33 cellular contexts compared by ENCODE assay signal in genomic region chr1:84426376-84426775, GRCh38. TPM values are rescaled to one million over a fixed set of nuclear protein-coding genes. Genes with fewer than 3 reads are reported as not detected.
"Had no signal": no experiment of that assay in that cellular context is flagged by ENCODE, and none has a peak within 500 bp of the region (broad histone marks: within the 10 kb centered on the region; RNA-seq: fewer than 3 reads in every experiment).

No MANE protein-coding gene starts in this region.

- H3K36me3 ChIP-seq: esophagus squamous epithelium, heart right ventricle, lower lobe of right lung, prostate gland, right atrium auricular region, suprapubic skin, transverse colon, upper lobe of right lung, uterus had no signal

- H3K27ac Mint-ChIP-seq: immature natural killer cell; naive thymus-derived CD8-positive, alpha-beta T cell; nephron progenitor cell; stimulated activated naive CD8-positive, alpha-beta T cell treated with anti-CD3 and anti-CD28 coated beads, Interleukin-15, amount 100 ng/mL, for 72 hours had no signal

- H3K4me3 ChIP-seq: esophagus squamous epithelium, heart right ventricle, lower lobe of right lung, prostate gland, right atrium auricular region, smooth muscle cell, suprapubic skin, transverse colon, upper lobe of right lung, uterus had no signal

- ATAC-seq: heart right ventricle; left colon; left ventricle myocardium superior; lower lobe of right lung; naive thymus-derived CD8-positive, alpha-beta T cell; sciatic nerve; stimulated activated naive CD8-positive, alpha-beta T cell treated with anti-CD3 and anti-CD28 coated beads, Interleukin-15, amount 100 ng/mL, for 72 hours; upper lobe of right lung had no signal

- H3K4me3 Mint-ChIP-seq: immature natural killer cell; naive thymus-derived CD8-positive, alpha-beta T cell; nephron progenitor cell; stimulated activated naive CD8-positive, alpha-beta T cell treated with anti-CD3 and anti-CD28 coated beads, Interleukin-15, amount 100 ng/mL, for 72 hours had no signal

- DNase-seq: dermis blood vessel endothelial cell; effector memory CD4-positive, alpha-beta T cell; erythroblast; esophagus squamous epithelium; foreskin melanocyte; glutamatergic neuron; heart right ventricle; hypothalamus; immature natural killer cell; islet precursor cell; kidney glomerular epithelial cell; left colon; left ventricle myocardium superior; naive thymus-derived CD8-positive, alpha-beta T cell; nephron progenitor cell; nucleus accumbens; stimulated activated CD4-positive, alpha-beta T cell treated with anti-CD3 and anti-CD28 coated beads, Interleukin-12 subunit alpha, Interleukin-12 subunit beta, amount 100 ng/mL, for 4 hours; stimulated activated CD4-positive, alpha-beta T cell treated with anti-CD3 and anti-CD28 coated beads, Interleukin-1b, Interleukin-23, amount 100 ng/mL, for 48 hours; stimulated activated CD4-positive, alpha-beta T cell treated with anti-CD3 and anti-CD28 coated beads, Interleukin-4, amount 100 ng/mL, for 1 hour; stimulated activated CD8-positive, alpha-beta memory T cell treated with anti-CD3 and anti-CD28 coated beads, Interleukin-4, amount 100 ng/mL, for 48 hours; stimulated activated naive CD4-positive, alpha-beta T cell; stimulated activated naive CD8-positive, alpha-beta T cell treated with anti-CD3 and anti-CD28 coated beads, Interleukin-15, amount 100 ng/mL, for 72 hours; transverse colon; upper lobe of right lung; uterus had no signal

- H3K4me1 Mint-ChIP-seq: immature natural killer cell; stimulated activated naive CD8-positive, alpha-beta T cell treated with anti-CD3 and anti-CD28 coated beads, Interleukin-15, amount 100 ng/mL, for 72 hours had no signal

- H3K27me3 ChIP-seq: esophagus squamous epithelium, heart right ventricle, right atrium auricular region, suprapubic skin, transverse colon, upper lobe of right lung, uterus had no signal

- H3K36me3 Mint-ChIP-seq: immature natural killer cell had no signal

- H3K27ac ChIP-seq: esophagus squamous epithelium, heart right ventricle, lower lobe of right lung, prostate gland, right atrium auricular region, suprapubic skin, transverse colon, upper lobe of right lung, uterus had no signal

- H3K27me3 Mint-ChIP-seq: stimulated activated naive CD8-positive, alpha-beta T cell treated with anti-CD3 and anti-CD28 coated beads, Interleukin-15, amount 100 ng/mL, for 72 hours had no signal

RNA-seq across cellular contexts. Expression of gene DNASE2B, which starts 28.1 kb away (rescaled TPM):
- total RNA-seq: dermis blood vessel endothelial cell; esophagus squamous epithelium; left ventricle myocardium superior; myocyte; naive thymus-derived CD8-positive, alpha-beta T cell; osteocyte; right atrium auricular region; sciatic nerve; smooth muscle cell; uterus had no signal
- polyA plus RNA-seq: heart right ventricle; immature natural killer cell; naive thymus-derived CD8-positive, alpha-beta T cell; smooth muscle cell had no signal
